ENCODE assay signal across 10 cellular contexts in genomic region chr22:18577848-18578247, GRCh38. TPM values are rescaled to one million over a fixed set of nuclear protein-coding genes. Genes with fewer than 3 reads are reported as not detected.
DNase-seq lines count a peak whose midpoint lies in the region; ATAC-seq, FAIRE-seq and TF ChIP-seq lines count a peak whose summit lies in the region.
"Not testable (repeated sequence)": the region's sequence is repeated elsewhere in the genome, so short reads cannot be mapped to it uniquely, and the experiment has no call there.
"Had no signal": no experiment of that assay in that cellular context is flagged by ENCODE, and none has a peak within 500 bp of the region (broad histone marks: within the 10 kb centered on the region; RNA-seq: fewer than 3 reads in every experiment).

No MANE protein-coding gene starts in this region.

- H3K9me3 ChIP-seq in kidney (ENCODE audit: control insufficient read depth in 1 of 2, low read length in 2 of 2) = not testable (repeated sequence)

- H3K4me3 Mint-ChIP-seq in central memory CD8-positive, alpha-beta T cell = not testable (repeated sequence)

- H3K9me3 Mint-ChIP-seq in central memory CD8-positive, alpha-beta T cell = not testable (repeated sequence)

- H3K27ac ChIP-seq in kidney (ENCODE audit: low read depth in 2 of 2, low read length in 2 of 2) = not testable (repeated sequence)

- CTCF ChIA-PET in BJ (lab: Yijun Ruan, JAX) = not testable (repeated sequence)

- POLR2A ChIA-PET in BJ (lab: Charles Lee) = not testable (repeated sequence)

- H3K36me3 Mint-ChIP-seq in central memory CD8-positive, alpha-beta T cell (ENCODE audit: insufficient read depth) = not testable (repeated sequence)

- ATAC-seq in GM19463 (IDR thresholded peaks at IDR 0.05; ENCODE audit: unreplicated experiment) (peak; percentile 84), HG02763 (IDR thresholded peaks at IDR 0.05; ENCODE audit: unreplicated experiment) (peak; percentile 76), HG03521 (IDR thresholded peaks at IDR 0.05; ENCODE audit: unreplicated experiment) (peak; percentile 91)
- peak; percentile 87 to 88 for ATAC-seq in activated CD4-positive, CD25-positive, alpha-beta regulatory T cell treated with anti-CD3 and anti-CD28 coated beads, Interleukin-2, amount 50 U/mL, for 24 hours
- ATAC-seq in central memory CD8-positive, alpha-beta T cell (replicated peaks; ENCODE audit: extremely low read depth, poor library complexity, severe bottlenecking) = peak; percentile 90

- not testable (repeated sequence) for H3K4me1 Mint-ChIP-seq in central memory CD8-positive, alpha-beta T cell

- TF ChIP-seq CTCF in BJ (IDR thresholded peaks at IDR 0.05; ENCODE audit: insufficient read depth, low read depth, low read length); kidney (IDR thresholded peaks at IDR 0.05; ENCODE audit: borderline replicate concordance, extremely low read depth, insufficient read depth): not testable (repeated sequence)

- H3K36me3 ChIP-seq in BJ (ENCODE audit: control insufficient read depth, insufficient read depth, low read length); kidney (ENCODE audit: control insufficient read depth in 1 of 2, insufficient read depth in 2 of 2, low read length in 2 of 2): not testable (repeated sequence)

- not testable (repeated sequence) for H3K27me3 ChIP-seq in BJ (ENCODE audit: control insufficient read depth, insufficient read depth, low read length)

- intact Hi-C loops in kidney (cut with DNase I) = not testable (repeated sequence)

- peak overlapping the region; percentile 43 for H3K4me3 ChIP-seq in BJ (ENCODE audit: low read depth, low read length)
- not testable (repeated sequence) for H3K4me3 ChIP-seq in kidney (ENCODE audit: low read length in 2 of 2)

- not testable (repeated sequence) for H3K27ac Mint-ChIP-seq in central memory CD8-positive, alpha-beta T cell (ENCODE audit: low read depth)

- H3K27me3 Mint-ChIP-seq in central memory CD8-positive, alpha-beta T cell = not testable (repeated sequence)

- DNase-seq in BJ (ENCODE audit: low read depth); central memory CD8-positive, alpha-beta T cell (ENCODE audit: low spot score in 2 of 2): not testable (repeated sequence)
- DNase-seq in kidney = peak; percentile 79
- DNase-seq in stimulated activated CD4-positive, alpha-beta T cell treated with anti-CD3 and anti-CD28 coated beads, Interleukin-12 subunit alpha, Interleukin-12 subunit beta, amount 100 ng/mL, for 48 hours (ENCODE audit: low read depth in 2 of 3, low spot score in 1 of 3) = peak in 2 of 3 donors; percentile 4 to 12

- H3K4me1 ChIP-seq in kidney (ENCODE audit: control insufficient read depth in 1 of 2, insufficient read depth in 1 of 2, low read depth in 1 of 2, low read length in 2 of 2) = not testable (repeated sequence)

- not testable (repeated sequence) for FAIRE-seq in kidney (lab: Jason Lieb, UNC)

- H3K9ac ChIP-seq in kidney (ENCODE audit: low read length in 2 of 2) = not testable (repeated sequence)

RNA-seq across cellular contexts. Expression of gene RIMBP3, which starts 33.9 kb away (rescaled TPM):
- 0.29 and 0.48 TPM in 2 replicates for polyA plus RNA-seq in BJ (2011; rRNA removed)
- 0.95 and 0.98 TPM in 2 replicates for polyA minus RNA-seq in BJ (2011; rRNA and poly(A)+ RNA removed)
- 0.82 TPM for total RNA-seq in kidney
- polyA plus RNA-seq in kidney (ENCODE audit: insufficient read depth, low read depth, low replicate concordance) = 0.17 TPM

RNA-seq across cellular contexts. Expression of gene TMEM191B, which starts 50.2 kb away (rescaled TPM):
- 0.44 and 1.6 TPM in 2 replicates for polyA plus RNA-seq in BJ (2011; rRNA removed)
- 0.21 and 0.57 TPM in 2 replicates for polyA minus RNA-seq in BJ (2011; rRNA and poly(A)+ RNA removed)
- total RNA-seq in kidney = 5.2 TPM
- 10.6 TPM for polyA plus RNA-seq in kidney (ENCODE audit: insufficient read depth, low read depth, low replicate concordance)
- total RNA-seq: thoracic aorta had no signal
- polyA plus RNA-seq: IgD-negative memory B cell had no signal

RNA-seq across cellular contexts. Expression of gene GGTLC3, which starts 59.9 kb away (rescaled TPM):
- polyA plus RNA-seq in BJ (2011; rRNA removed) = not detected in 2 replicates
- polyA minus RNA-seq in BJ (2011; rRNA and poly(A)+ RNA removed) = not detected in 2 replicates
- total RNA-seq in kidney = 6.2 TPM
- polyA plus RNA-seq in kidney (ENCODE audit: insufficient read depth, low read depth, low replicate concordance) = 2.0 TPM
- total RNA-seq: thoracic aorta had no signal
- polyA plus RNA-seq: IgD-negative memory B cell had no signal
